ENCODE assay signal across 1 cellular context in genomic region chr19:2344381-2344870, GRCh38.
TF ChIP-seq lines count a peak whose summit lies in the region.

No MANE protein-coding gene starts in this region.

TF ChIP-seq in K562, 482 proteins besides CTCF, POLR2A, EP300 and RAD21:
- TF ChIP-seq ZNF778 (CRISPR knock-in tag; IDR thresholded peaks at IDR 0.05) (no peak), POLR2G (IDR thresholded peaks at IDR 0.05; ENCODE audit: low read depth, low read length) (0 out of 2 replicates have a peak, but pooled peaks have one; percentile 28), CREBBP (IDR thresholded peaks at IDR 0.05; ENCODE audit: low read depth, low read length) (no peak), DDX20 (tag; IDR thresholded peaks at IDR 0.05; ENCODE audit: low read depth) (no peak), ZNF717 (CRISPR knock-in tag; IDR thresholded peaks at IDR 0.05) (no peak), RBFOX2 (IDR thresholded peaks at IDR 0.05; ENCODE audit: low read depth, low read length) (0 out of 2 replicates have a peak, but pooled peaks have one; percentile 34), EWSR1 (IDR thresholded peaks at IDR 0.05; ENCODE audit: borderline replicate concordance, low read depth, partially characterized antibody) (no peak), RBM22 (IDR thresholded peaks at IDR 0.05; ENCODE audit: low read depth, low read length, poor library complexity, severe bottlenecking) (peak; percentile 47), SRSF7 (optimal IDR thresholded peaks at IDR 0.05; ENCODE audit: low read depth, low read length) (no peak), ZBTB17 (CRISPR knock-in tag; IDR thresholded peaks at IDR 0.05) (no peak)
- TF ChIP-seq, protein P1, sequence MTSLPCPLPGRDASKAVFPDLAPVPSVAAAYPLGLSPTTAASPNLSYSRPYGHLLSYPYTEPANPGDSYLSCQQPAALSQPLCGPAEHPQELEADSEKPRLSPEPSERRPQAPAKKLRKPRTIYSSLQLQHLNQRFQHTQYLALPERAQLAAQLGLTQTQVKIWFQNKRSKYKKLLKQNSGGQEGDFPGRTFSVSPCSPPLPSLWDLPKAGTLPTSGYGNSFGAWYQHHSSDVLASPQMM (CRISPR knock-in tag; IDR thresholded peaks at IDR 0.05) = no peak
- TF ChIP-seq, protein P2, sequence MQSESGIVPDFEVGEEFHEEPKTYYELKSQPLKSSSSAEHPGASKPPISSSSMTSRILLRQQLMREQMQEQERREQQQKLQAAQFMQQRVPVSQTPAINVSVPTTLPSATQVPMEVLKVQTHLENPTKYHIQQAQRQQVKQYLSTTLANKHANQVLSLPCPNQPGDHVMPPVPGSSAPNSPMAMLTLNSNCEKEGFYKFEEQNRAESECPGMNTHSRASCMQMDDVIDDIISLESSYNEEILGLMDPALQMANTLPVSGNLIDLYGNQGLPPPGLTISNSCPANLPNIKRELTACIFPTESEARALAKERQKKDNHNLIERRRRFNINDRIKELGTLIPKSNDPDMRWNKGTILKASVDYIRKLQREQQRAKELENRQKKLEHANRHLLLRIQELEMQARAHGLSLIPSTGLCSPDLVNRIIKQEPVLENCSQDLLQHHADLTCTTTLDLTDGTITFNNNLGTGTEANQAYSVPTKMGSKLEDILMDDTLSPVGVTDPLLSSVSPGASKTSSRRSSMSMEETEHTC (IDR thresholded peaks at IDR 0.05) = no peak
